1 cellular context compared by ENCODE assay signal in genomic region chr20:36312724-36313441, GRCh38.
TF ChIP-seq lines count a peak whose summit lies in the region.

No MANE protein-coding gene starts in this region.

TF ChIP-seq in GM23338, 12 proteins besides CTCF, POLR2A, EP300 and RAD21 (continued from another document):
- no peak for TF ChIP-seq JUNB (IDR thresholded peaks at IDR 0.05; ENCODE audit: unreplicated experiment)
- TF ChIP-seq NANOG (IDR thresholded peaks at IDR 0.05; ENCODE audit: borderline replicate concordance): no peak
- TF ChIP-seq ZNF331 (CRISPR knock-in tag; IDR thresholded peaks at IDR 0.05; ENCODE audit: low read depth): no peak
- TF ChIP-seq ZNF462 (CRISPR knock-in tag; IDR thresholded peaks at IDR 0.05): no peak
- TF ChIP-seq EZH2 (IDR thresholded peaks at IDR 0.05; ENCODE audit: low read depth, unreplicated experiment): no peak
- no peak for TF ChIP-seq REST (IDR thresholded peaks at IDR 0.05; ENCODE audit: unreplicated experiment)
- no peak for TF ChIP-seq ZNF114 (CRISPR knock-in tag; IDR thresholded peaks at IDR 0.05)
- TF ChIP-seq POLR2AphosphoS5 (IDR thresholded peaks at IDR 0.05; ENCODE audit: low read depth): no peak
- TF ChIP-seq EZH2phosphoT487 (IDR thresholded peaks at IDR 0.05; ENCODE audit: unreplicated experiment): no peak
